1 cellular context compared by ENCODE assay signal in the genomic region with DNA sequence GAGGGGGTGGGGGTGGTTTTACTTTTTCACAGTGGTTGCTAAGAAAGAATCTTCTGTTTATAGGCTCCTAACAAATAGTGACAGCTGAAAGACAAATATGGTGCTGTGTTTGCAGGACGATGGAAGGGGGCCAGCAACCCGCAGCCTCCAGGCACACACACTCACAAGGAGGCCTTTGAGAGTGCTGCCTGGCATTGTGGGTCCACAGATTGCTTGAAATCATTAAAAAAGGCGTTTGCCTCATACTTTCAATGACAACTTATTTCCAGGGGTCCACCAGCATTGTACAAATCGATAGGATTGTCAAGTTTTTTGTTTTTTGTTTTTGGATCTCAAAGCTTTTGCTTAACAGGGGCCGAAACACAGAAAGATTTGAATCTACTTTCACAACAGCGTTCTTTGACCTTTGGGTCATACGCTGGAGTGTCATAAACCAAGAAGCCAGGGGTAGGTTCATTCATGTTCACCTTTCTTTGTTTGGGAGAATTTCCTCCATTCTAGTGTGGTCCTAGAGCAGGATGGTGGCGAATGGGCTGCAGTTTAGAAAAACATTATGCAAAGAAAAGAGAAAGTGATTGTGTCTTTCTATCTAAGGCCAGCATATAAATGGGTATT.
TF ChIP-seq lines count a peak whose summit lies in the region.

No MANE protein-coding gene starts in this region.

TF ChIP-seq in HepG2, 621 proteins besides CTCF, POLR2A, EP300 and RAD21 (continued from another document and continues in another):
- TF ChIP-seq, protein P1, sequence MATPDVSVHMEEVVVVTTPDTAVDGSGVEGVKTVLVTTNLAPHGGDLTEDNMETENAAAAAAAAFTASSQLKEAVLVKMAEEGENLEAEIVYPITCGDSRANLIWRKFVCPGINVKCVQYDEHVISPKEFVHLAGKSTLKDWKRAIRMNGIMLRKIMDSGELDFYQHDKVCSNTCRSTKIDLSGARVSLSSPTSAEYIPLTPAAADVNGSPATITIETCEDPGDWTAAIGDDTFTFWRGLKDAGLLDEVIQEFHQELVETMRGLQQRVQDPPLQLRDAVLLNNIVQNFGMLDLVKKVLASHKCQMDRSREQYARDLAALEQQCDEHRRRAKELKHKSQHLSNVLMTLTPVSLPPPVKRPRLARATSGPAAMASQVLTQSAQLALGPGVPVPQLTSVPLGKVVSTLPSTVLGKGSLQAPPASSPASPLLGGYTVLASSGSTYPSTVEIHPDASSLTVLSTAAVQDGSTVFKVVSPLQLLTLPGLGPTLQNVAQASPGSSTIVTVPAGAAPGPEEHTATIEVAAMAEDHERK (CRISPR knock-in tag; IDR thresholded peaks at IDR 0.05; ENCODE audit: low read depth): no peak
- peak; percentile 50; the same call in 1 of the 2 replicates for TF ChIP-seq CBX5 (CRISPR knock-in tag; IDR thresholded peaks at IDR 0.05; ENCODE audit: borderline replicate concordance)
- TF ChIP-seq ZNF792 (CRISPR knock-in tag; IDR thresholded peaks at IDR 0.05): no peak
- no peak for TF ChIP-seq JARID2 (CRISPR knock-in tag; IDR thresholded peaks at IDR 0.05; ENCODE audit: insufficient replicate concordance)
- peak; percentile 18; the same call in 1 of the 2 replicates for TF ChIP-seq PHF21A (CRISPR knock-in tag; IDR thresholded peaks at IDR 0.05)
- no peak for TF ChIP-seq FOXK2 (IDR thresholded peaks at IDR 0.05)
- no peak for TF ChIP-seq SMAD1 (CRISPR knock-in tag; IDR thresholded peaks at IDR 0.05; ENCODE audit: borderline replicate concordance, low read depth)
- TF ChIP-seq, protein P2, sequence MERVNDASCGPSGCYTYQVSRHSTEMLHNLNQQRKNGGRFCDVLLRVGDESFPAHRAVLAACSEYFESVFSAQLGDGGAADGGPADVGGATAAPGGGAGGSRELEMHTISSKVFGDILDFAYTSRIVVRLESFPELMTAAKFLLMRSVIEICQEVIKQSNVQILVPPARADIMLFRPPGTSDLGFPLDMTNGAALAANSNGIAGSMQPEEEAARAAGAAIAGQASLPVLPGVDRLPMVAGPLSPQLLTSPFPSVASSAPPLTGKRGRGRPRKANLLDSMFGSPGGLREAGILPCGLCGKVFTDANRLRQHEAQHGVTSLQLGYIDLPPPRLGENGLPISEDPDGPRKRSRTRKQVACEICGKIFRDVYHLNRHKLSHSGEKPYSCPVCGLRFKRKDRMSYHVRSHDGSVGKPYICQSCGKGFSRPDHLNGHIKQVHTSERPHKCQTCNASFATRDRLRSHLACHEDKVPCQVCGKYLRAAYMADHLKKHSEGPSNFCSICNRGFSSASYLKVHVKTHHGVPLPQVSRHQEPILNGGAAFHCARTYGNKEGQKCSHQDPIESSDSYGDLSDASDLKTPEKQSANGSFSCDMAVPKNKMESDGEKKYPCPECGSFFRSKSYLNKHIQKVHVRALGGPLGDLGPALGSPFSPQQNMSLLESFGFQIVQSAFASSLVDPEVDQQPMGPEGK (CRISPR knock-in tag; IDR thresholded peaks at IDR 0.05): peak; percentile 88
- no peak for TF ChIP-seq HES4 (CRISPR knock-in tag; IDR thresholded peaks at IDR 0.05; ENCODE audit: borderline replicate concordance)
- TF ChIP-seq ZNF253 (CRISPR knock-in tag; IDR thresholded peaks at IDR 0.05; ENCODE audit: borderline replicate concordance): no peak
- no peak for TF ChIP-seq ZNF143 (CRISPR knock-in tag; IDR thresholded peaks at IDR 0.05)
- TF ChIP-seq, protein P3, sequence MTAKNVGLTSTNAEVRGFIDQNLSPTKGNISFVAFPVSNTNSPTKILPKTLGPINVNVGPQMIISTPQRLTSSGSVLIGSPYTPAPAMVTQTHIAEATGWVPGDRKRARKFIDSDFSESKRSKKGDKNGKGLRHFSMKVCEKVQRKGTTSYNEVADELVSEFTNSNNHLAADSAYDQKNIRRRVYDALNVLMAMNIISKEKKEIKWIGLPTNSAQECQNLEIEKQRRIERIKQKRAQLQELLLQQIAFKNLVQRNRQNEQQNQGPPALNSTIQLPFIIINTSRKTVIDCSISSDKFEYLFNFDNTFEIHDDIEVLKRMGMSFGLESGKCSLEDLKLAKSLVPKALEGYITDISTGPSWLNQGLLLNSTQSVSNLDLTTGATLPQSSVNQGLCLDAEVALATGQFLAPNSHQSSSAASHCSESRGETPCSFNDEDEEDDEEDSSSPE (CRISPR knock-in tag; IDR thresholded peaks at IDR 0.05): no peak
- no peak for TF ChIP-seq SNRNP70 (IDR thresholded peaks at IDR 0.05; ENCODE audit: low read depth, low read length)
- 0 out of 2 replicates have a peak, but pooled peaks have one; percentile 30 for TF ChIP-seq ZNF614 (CRISPR knock-in tag; IDR thresholded peaks at IDR 0.05; ENCODE audit: borderline replicate concordance)
- no peak for TF ChIP-seq ZNF326 (CRISPR knock-in tag; IDR thresholded peaks at IDR 0.05; ENCODE audit: borderline replicate concordance)
- TF ChIP-seq POGZ (CRISPR knock-in tag; IDR thresholded peaks at IDR 0.05): no peak
- TF ChIP-seq CENPT (CRISPR knock-in tag; IDR thresholded peaks at IDR 0.05; ENCODE audit: low read depth): no peak
- no peak for TF ChIP-seq ZNF333 (CRISPR knock-in tag; IDR thresholded peaks at IDR 0.05; ENCODE audit: borderline replicate concordance)
- TF ChIP-seq SIX4 (CRISPR knock-in tag; IDR thresholded peaks at IDR 0.05): no peak
- TF ChIP-seq ARNTL (CRISPR knock-in tag; IDR thresholded peaks at IDR 0.05): no peak
- TF ChIP-seq ETV5 (CRISPR knock-in tag; IDR thresholded peaks at IDR 0.05; ENCODE audit: borderline replicate concordance): no peak
- TF ChIP-seq, protein P4, sequence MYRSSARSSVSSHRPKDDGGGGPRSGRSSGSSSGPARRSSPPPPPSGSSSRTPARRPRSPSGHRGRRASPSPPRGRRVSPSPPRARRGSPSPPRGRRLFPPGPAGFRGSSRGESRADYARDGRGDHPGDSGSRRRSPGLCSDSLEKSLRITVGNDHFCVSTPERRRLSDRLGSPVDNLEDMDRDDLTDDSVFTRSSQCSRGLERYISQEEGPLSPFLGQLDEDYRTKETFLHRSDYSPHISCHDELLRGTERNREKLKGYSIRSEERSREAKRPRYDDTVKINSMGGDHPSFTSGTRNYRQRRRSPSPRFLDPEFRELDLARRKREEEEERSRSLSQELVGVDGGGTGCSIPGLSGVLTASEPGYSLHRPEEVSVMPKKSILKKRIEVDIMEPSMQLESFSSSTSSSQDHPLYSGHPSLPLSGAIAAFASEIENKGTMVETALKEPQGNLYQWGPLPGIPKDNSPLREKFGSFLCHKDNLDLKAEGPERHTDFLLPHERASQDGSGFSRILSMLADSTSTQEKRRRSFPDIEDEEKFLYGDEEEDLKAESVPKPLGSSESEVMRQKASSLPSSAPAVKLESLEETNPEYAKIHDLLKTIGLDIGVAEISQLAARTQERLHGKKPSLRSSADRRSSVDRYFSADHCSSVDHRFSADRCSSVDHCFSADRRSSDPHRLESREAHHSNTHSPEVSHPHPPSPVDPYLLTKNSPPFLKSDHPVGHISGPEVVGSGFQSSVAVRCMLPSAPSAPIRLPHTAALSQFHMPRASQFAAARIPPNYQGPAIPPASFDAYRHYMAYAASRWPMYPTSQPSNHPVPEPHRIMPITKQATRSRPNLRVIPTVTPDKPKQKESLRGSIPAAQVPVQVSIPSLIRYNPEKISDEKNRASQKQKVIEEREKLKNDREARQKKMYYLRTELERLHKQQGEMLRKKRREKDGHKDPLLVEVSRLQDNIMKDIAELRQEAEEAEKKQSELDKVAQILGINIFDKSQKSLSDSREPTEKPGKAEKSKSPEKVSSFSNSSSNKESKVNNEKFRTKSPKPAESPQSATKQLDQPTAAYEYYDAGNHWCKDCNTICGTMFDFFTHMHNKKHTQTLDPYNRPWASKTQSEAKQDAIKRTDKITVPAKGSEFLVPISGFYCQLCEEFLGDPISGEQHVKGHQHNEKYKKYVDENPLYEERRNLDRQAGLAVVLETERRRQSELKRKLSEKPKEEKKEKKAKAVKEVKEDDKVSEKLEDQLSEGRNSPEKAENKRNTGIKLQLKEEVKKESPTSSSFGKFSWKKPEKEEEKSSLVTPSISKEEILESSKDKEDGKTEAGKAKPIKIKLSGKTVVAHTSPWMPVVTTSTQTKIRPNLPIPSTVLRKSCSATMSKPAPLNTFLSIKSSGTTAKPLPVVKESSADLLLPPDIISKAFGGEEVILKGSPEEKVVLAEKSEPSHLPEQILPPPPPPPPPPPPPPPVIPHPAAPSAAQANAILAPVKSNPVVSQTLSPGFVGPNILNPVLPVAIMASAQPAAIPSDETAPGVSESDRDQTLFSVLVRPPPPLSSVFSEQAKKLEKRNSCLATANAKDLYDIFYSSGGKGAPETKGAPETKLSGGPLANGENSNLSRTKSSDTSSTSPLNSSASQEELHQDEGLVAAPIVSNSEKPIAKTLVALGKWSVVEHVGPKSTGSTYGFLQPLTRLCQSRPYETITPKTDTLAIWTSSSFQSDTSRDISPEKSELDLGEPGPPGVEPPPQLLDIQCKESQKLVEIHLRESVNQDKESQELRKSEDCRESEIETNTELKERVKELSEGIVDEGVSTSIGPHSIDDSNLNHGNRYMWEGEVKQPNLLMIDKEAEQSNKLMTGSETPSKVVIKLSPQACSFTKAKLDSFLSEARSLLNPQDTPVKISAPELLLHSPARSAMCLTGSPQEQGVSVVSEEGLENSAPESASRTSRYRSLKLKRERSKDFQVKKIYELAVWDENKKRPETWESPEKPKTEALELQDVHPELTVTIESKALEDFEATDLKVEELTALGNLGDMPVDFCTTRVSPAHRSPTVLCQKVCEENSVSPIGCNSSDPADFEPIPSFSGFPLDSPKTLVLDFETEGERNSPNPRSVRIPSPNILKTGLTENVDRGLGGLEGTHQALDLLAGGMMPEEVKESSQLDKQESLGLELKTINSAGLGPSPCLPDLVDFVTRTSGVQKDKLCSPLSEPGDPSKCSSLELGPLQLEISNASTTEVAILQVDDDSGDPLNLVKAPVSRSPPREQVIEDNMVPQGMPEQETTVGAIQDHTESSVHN (CRISPR knock-in tag; IDR thresholded peaks at IDR 0.05): no peak
- TF ChIP-seq, protein P5, sequence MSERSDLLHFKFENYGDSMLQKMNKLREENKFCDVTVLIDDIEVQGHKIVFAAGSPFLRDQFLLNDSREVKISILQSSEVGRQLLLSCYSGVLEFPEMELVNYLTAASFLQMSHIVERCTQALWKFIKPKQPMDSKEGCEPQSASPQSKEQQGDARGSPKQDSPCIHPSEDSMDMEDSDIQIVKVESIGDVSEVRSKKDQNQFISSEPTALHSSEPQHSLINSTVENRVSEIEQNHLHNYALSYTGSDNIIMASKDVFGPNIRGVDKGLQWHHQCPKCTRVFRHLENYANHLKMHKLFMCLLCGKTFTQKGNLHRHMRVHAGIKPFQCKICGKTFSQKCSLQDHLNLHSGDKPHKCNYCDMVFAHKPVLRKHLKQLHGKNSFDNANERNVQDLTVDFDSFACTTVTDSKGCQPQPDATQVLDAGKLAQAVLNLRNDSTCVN (CRISPR knock-in tag; IDR thresholded peaks at IDR 0.05; ENCODE audit: borderline replicate concordance): no peak
- no peak for TF ChIP-seq ZNF563 (CRISPR knock-in tag; IDR thresholded peaks at IDR 0.05)
- TF ChIP-seq ZMAT3 (CRISPR knock-in tag; conservative IDR thresholded peaks at IDR 0.05): no peak
- 0 out of 2 replicates have a peak, but pooled peaks have one; percentile 50 for TF ChIP-seq ATF1 (CRISPR knock-in tag; IDR thresholded peaks at IDR 0.05)
- TF ChIP-seq HCFC1 (IDR thresholded peaks at IDR 0.05; ENCODE audit: low read depth, low read length): no peak
- no peak for TF ChIP-seq ZNF607 (CRISPR knock-in tag; IDR thresholded peaks at IDR 0.05; ENCODE audit: borderline replicate concordance)
- TF ChIP-seq RBFOX2 (IDR thresholded peaks at IDR 0.05; ENCODE audit: low read depth, low read length): peak; percentile 39; the same call in 1 of the 2 replicates
- TF ChIP-seq, protein P6, sequence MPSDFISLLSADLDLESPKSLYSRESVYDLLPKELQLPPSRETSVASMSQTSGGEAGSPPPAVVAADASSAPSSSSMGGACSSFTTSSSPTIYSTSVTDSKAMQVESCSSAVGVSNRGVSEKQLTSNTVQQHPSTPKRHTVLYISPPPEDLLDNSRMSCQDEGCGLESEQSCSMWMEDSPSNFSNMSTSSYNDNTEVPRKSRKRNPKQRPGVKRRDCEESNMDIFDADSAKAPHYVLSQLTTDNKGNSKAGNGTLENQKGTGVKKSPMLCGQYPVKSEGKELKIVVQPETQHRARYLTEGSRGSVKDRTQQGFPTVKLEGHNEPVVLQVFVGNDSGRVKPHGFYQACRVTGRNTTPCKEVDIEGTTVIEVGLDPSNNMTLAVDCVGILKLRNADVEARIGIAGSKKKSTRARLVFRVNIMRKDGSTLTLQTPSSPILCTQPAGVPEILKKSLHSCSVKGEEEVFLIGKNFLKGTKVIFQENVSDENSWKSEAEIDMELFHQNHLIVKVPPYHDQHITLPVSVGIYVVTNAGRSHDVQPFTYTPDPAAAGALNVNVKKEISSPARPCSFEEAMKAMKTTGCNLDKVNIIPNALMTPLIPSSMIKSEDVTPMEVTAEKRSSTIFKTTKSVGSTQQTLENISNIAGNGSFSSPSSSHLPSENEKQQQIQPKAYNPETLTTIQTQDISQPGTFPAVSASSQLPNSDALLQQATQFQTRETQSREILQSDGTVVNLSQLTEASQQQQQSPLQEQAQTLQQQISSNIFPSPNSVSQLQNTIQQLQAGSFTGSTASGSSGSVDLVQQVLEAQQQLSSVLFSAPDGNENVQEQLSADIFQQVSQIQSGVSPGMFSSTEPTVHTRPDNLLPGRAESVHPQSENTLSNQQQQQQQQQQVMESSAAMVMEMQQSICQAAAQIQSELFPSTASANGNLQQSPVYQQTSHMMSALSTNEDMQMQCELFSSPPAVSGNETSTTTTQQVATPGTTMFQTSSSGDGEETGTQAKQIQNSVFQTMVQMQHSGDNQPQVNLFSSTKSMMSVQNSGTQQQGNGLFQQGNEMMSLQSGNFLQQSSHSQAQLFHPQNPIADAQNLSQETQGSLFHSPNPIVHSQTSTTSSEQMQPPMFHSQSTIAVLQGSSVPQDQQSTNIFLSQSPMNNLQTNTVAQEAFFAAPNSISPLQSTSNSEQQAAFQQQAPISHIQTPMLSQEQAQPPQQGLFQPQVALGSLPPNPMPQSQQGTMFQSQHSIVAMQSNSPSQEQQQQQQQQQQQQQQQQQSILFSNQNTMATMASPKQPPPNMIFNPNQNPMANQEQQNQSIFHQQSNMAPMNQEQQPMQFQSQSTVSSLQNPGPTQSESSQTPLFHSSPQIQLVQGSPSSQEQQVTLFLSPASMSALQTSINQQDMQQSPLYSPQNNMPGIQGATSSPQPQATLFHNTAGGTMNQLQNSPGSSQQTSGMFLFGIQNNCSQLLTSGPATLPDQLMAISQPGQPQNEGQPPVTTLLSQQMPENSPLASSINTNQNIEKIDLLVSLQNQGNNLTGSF (CRISPR knock-in tag; IDR thresholded peaks at IDR 0.05): no peak
- no peak for TF ChIP-seq GPN1 (CRISPR knock-in tag; IDR thresholded peaks at IDR 0.05; ENCODE audit: borderline replicate concordance)
- TF ChIP-seq, protein P7, sequence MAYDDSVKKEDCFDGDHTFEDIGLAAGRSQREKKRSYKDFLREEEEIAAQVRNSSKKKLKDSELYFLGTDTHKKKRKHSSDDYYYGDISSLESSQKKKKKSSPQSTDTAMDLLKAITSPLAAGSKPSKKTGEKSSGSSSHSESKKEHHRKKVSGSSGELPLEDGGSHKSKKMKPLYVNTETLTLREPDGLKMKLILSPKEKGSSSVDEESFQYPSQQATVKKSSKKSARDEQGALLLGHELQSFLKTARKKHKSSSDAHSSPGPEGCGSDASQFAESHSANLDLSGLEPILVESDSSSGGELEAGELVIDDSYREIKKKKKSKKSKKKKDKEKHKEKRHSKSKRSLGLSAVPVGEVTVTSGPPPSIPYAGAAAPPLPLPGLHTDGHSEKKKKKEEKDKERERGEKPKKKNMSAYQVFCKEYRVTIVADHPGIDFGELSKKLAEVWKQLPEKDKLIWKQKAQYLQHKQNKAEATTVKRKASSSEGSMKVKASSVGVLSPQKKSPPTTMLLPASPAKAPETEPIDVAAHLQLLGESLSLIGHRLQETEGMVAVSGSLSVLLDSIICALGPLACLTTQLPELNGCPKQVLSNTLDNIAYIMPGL (CRISPR knock-in tag; IDR thresholded peaks at IDR 0.05; ENCODE audit: borderline replicate concordance in 1 of 2, low read depth in 1 of 2): no peak
- TF ChIP-seq ZNF772 (CRISPR knock-in tag; IDR thresholded peaks at IDR 0.05): no peak
- no peak for TF ChIP-seq ZNF33A (CRISPR knock-in tag; IDR thresholded peaks at IDR 0.05; ENCODE audit: borderline replicate concordance)
- no peak for TF ChIP-seq MXI1 (IDR thresholded peaks at IDR 0.05; ENCODE audit: borderline replicate concordance, low read depth, low read length)
- TF ChIP-seq ZSCAN9 (CRISPR knock-in tag; IDR thresholded peaks at IDR 0.05; ENCODE audit: borderline replicate concordance): no peak; the same call in 1 of the 2 replicates
